28 cellular contexts compared by ENCODE assay signal in the genomic region with DNA sequence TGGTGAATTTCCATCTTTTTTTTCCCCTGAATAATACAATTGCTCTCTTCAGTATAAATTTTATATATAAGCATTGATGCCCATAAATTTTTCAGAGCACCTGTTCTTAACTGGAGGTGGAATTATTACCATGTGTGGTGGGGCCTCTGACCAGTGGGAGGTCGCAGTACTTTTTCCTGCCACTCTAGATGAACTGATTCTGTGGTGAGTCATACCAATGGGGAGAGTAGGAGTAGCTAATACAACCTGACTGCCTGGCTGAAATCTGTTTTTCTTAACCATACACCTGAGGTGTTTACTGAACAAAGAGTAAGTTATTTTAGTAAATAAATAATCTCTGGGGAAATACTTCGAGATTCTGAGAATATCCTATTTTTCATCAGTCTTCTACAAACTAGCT.
"Had no signal": no experiment of that assay in that cellular context is flagged by ENCODE, and none has a peak within 500 bp of the region (broad histone marks: within the 10 kb centered on the region; RNA-seq: fewer than 3 reads in every experiment).

No MANE protein-coding gene starts in this region.

- H3K9me3 ChIP-seq: ascending aorta, body of pancreas, MG63 had no signal

- H3K4me1 Mint-ChIP-seq: activated CD4-positive, alpha-beta T cell treated with anti-CD3 and anti-CD28 coated beads, Interleukin-2, amount 10 ng/mL, durations not matched to agents 7 days and 5 days; activated naive CD8-positive, alpha-beta T cell treated with anti-CD3 and anti-CD28 coated beads, Interleukin-2, amount 50 U/mL, for 24 hours; T-cell had no signal

- ATAC-seq: activated naive CD4-positive, alpha-beta T cell treated with anti-CD3 and anti-CD28 coated beads, Interleukin-2, amount 50 U/mL, for 72 hours; activated naive CD8-positive, alpha-beta T cell treated with anti-CD3 and anti-CD28 coated beads, Interleukin-2, amount 50 U/mL, for 24 hours; activated T-cell treated with anti-CD3 and anti-CD28 coated beads, Interleukin-2, amount 50 U/mL, for 4 hours; body of pancreas; Panc1; Right ventricle myocardium inferior; T-cell had no signal

- H3K4me3 Mint-ChIP-seq: activated CD4-positive, alpha-beta memory T cell treated with anti-CD3 and anti-CD28 coated beads for 36 hours; activated CD4-positive, alpha-beta T cell treated with anti-CD3 and anti-CD28 coated beads, Interleukin-2, amount 10 ng/mL, durations not matched to agents 7 days and 5 days; activated naive CD8-positive, alpha-beta T cell treated with anti-CD3 and anti-CD28 coated beads, Interleukin-2, amount 50 U/mL, for 24 hours; activated T-cell treated with anti-CD3 and anti-CD28 coated beads, Interleukin-2, amount 50 U/mL, for 4 hours; T-cell had no signal

- H3K36me3 Mint-ChIP-seq: activated CD4-positive, alpha-beta memory T cell treated with anti-CD3 and anti-CD28 coated beads for 36 hours; activated naive CD4-positive, alpha-beta T cell treated with anti-CD3 and anti-CD28 coated beads, Interleukin-2, amount 50 U/mL, for 72 hours; T-cell had no signal

- DNase-seq: activated CD4-positive, alpha-beta memory T cell treated with anti-CD3 and anti-CD28 coated beads for 36 hours; activated CD4-positive, alpha-beta T cell treated with anti-CD3 and anti-CD28 coated beads, Interleukin-2, amount 10 ng/mL, durations not matched to agents 7 days and 5 days; activated CD4-positive, CD25-positive, alpha-beta regulatory T cell; activated CD8-positive, alpha-beta memory T cell treated with anti-CD3 and anti-CD28 coated beads for 24 hours; activated effector memory CD4-positive, alpha-beta T cell treated with anti-CD3 and anti-CD28 coated beads, Interleukin-2, amount 50 U/mL, for 16 hours; activated naive CD4-positive, alpha-beta T cell treated with Interleukin-2 at 50 U/mL for 16 hours; activated naive CD8-positive, alpha-beta T cell treated with anti-CD3 and anti-CD28 coated beads, Interleukin-2, amount 50 U/mL, for 24 hours; activated T-cell treated with anti-CD3 and anti-CD28 coated beads, Interleukin-2, amount 50 U/mL, for 4 hours; amniotic stem cell; body of pancreas; MG63; MV-4-11; NCI-H1092 treated with DMSO at 0.1 percent for 48 hours; NCI-H1436; NCI-H187; NCI-H2081 treated with DMSO at 0.1 percent for 48 hours; NCI-H446 treated with DMSO at 0.1 percent for 48 hours; NCI-H524 treated with DMSO at 0.1 percent for 48 hours; NCI-H774; RPMI8226; T-cell; T-helper 2 cell had no signal

- H3K9me3 Mint-ChIP-seq: activated CD4-positive, alpha-beta memory T cell treated with anti-CD3 and anti-CD28 coated beads for 36 hours; activated CD4-positive, alpha-beta T cell treated with anti-CD3 and anti-CD28 coated beads, Interleukin-2, amount 10 ng/mL, durations not matched to agents 7 days and 5 days; activated naive CD8-positive, alpha-beta T cell treated with anti-CD3 and anti-CD28 coated beads, Interleukin-2, amount 50 U/mL, for 24 hours; activated T-cell treated with anti-CD3 and anti-CD28 coated beads, Interleukin-2, amount 50 U/mL, for 4 hours had no signal

- H3K4me1 ChIP-seq: ascending aorta, body of pancreas had no signal

- H3K4me3 ChIP-seq: ascending aorta, body of pancreas, MG63, SK-N-MC had no signal

- H3K27me3 Mint-ChIP-seq: activated CD4-positive, alpha-beta memory T cell treated with anti-CD3 and anti-CD28 coated beads for 36 hours; activated CD4-positive, alpha-beta T cell treated with anti-CD3 and anti-CD28 coated beads, Interleukin-2, amount 10 ng/mL, durations not matched to agents 7 days and 5 days; T-cell had no signal

- H3K27ac Mint-ChIP-seq: activated CD4-positive, alpha-beta memory T cell treated with anti-CD3 and anti-CD28 coated beads for 36 hours; activated CD4-positive, alpha-beta T cell treated with anti-CD3 and anti-CD28 coated beads, Interleukin-2, amount 10 ng/mL, durations not matched to agents 7 days and 5 days; activated naive CD4-positive, alpha-beta T cell treated with anti-CD3 and anti-CD28 coated beads, Interleukin-2, amount 50 U/mL, for 72 hours; activated naive CD8-positive, alpha-beta T cell treated with anti-CD3 and anti-CD28 coated beads, Interleukin-2, amount 50 U/mL, for 24 hours; T-cell had no signal

- H3K27ac ChIP-seq: ascending aorta, body of pancreas, SK-N-MC, VCaP had no signal

- H3K27me3 ChIP-seq: ascending aorta, body of pancreas, MG63 had no signal

- H3K36me3 ChIP-seq: ascending aorta, MG63 had no signal
